Comparison of ENCODE assay signal across 16 cellular contexts in the genomic region with DNA sequence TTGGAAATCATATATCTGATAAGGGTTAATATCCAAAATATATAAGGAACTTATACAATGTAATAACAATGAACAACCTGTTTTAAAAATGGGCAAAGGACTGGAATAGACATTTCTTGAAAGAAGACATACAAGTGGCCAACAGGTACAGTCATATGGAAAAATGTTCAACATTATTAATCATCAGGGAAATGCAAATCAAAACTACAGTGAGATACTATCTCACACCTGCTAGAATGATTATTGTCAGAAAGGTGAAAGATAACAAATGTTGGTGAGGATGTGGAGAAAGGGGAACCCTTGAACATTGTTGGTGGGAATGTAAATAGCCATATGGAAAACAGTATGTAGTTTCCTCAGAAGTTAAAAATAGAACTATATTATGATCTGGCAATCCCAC. TPM values are rescaled to one million over a fixed set of nuclear protein-coding genes. Genes with fewer than 3 reads are reported as not detected.
DNase-seq lines count a peak whose midpoint lies in the region; ATAC-seq, FAIRE-seq and TF ChIP-seq lines count a peak whose summit lies in the region.
"Had no signal": no experiment of that assay in that cellular context is flagged by ENCODE, and none has a peak within 500 bp of the region (broad histone marks: within the 10 kb centered on the region; RNA-seq: fewer than 3 reads in every experiment).

No MANE protein-coding gene starts in this region.

- H2AFZ ChIP-seq in Karpas-422 (ENCODE audit: low read length) (no peak overlapping the region), keratinocyte (ENCODE audit: control insufficient read depth, low read length) (no peak overlapping the region)

- peak overlapping the region; percentile 76 for H3K4me2 ChIP-seq in Karpas-422 (ENCODE audit: low read depth, low read length, poor library complexity, severe bottlenecking)
- H3K4me2 ChIP-seq in keratinocyte (ENCODE audit: control insufficient read depth, extremely low read depth, insufficient read depth, low read depth, low read length) = no peak overlapping the region

- H3K27me3 ChIP-seq in Karpas-422 (ENCODE audit: low read length) (no peaks in the 10 kb centered on the region), keratinocyte (ENCODE audit: control insufficient read depth, extremely low read depth, insufficient read depth, low read length) (no peaks in the 10 kb centered on the region)

- H3K9me1 ChIP-seq in keratinocyte (ENCODE audit: control insufficient read depth, extremely low read depth, insufficient read depth, low read length) = no peaks in the 10 kb centered on the region

- H3K36me3 Mint-ChIP-seq in activated CD4-positive, alpha-beta T cell treated with anti-CD3 and anti-CD28 coated beads, Interleukin-2, amount 10 ng/mL, durations not matched to agents 24 days and 14 days (ENCODE audit: low read depth) = peaks cover 24% of the 10 kb centered on the region

- DNase-seq in activated CD4-positive, alpha-beta T cell treated with anti-CD3 and anti-CD28 coated beads, Interleukin-2, amount 10 ng/mL, durations not matched to agents 24 days and 14 days = no peak
- DNase-seq in activated CD4-positive, alpha-beta T cell treated with anti-CD3 and anti-CD28 coated beads, Interleukin-2, amount 50 U/mL, for 1 hour = no peak
- no peak for DNase-seq in Karpas-422
- DNase-seq in keratinocyte (ENCODE audit: low read depth, low spot score) = no peak
- DNase-seq in GDM1 (lab: John Stamatoyannopoulos, UW) = no peak
- DNase-seq in Right ventricle myocardium inferior (ENCODE audit: missing footprints) = no peak
- DNase-seq in NCI-H1417 treated with DMSO at 0.1 percent for 48 hours (lab: John Stamatoyannopoulos, UW) = no peak
- DNase-seq: activated CD4-positive, CD25-positive, alpha-beta regulatory T cell; activated gamma-delta T cell; caudate nucleus; islet precursor cell; mucosa of descending colon; NCI-H2107; posterior cingulate gyrus had no signal

- peak overlapping the region; percentile 35; the same call in 1 of the 2 replicates for H3K9ac ChIP-seq in Karpas-422 (ENCODE audit: low read length)
- no peak overlapping the region for H3K9ac ChIP-seq in keratinocyte (ENCODE audit: control insufficient read depth, extremely low read depth, insufficient read depth, low read length)

- H3K79me2 ChIP-seq in Karpas-422 (ENCODE audit: low read length) (peaks cover 95% of the 10 kb centered on the region), keratinocyte (ENCODE audit: control insufficient read depth, insufficient read depth, low read length) (peaks cover 2% of the 10 kb centered on the region)

- H3K4me3 ChIP-seq in Karpas-422 (ENCODE audit: low read length) (peak overlapping the region; percentile 51), keratinocyte (ENCODE audit: control insufficient read depth in 2 of 3, extremely low read depth in 1 of 3, insufficient read depth in 2 of 3, low read depth in 1 of 3, low read length in 3 of 3) (no peak overlapping the region)
- H3K4me3 ChIP-seq: mucosa of descending colon had no signal

- peaks cover 31% of the 10 kb centered on the region for H3K4me1 Mint-ChIP-seq in activated CD4-positive, alpha-beta T cell treated with anti-CD3 and anti-CD28 coated beads, Interleukin-2, amount 10 ng/mL, durations not matched to agents 24 days and 14 days

- H3K4me1 ChIP-seq in Karpas-422 (ENCODE audit: low read length) (peaks cover 49% of the 10 kb centered on the region), keratinocyte (ENCODE audit: control insufficient read depth, extremely low read depth, insufficient read depth, low read length) (no peaks in the 10 kb centered on the region)

- intact Hi-C loops in activated CD4-positive, alpha-beta T cell treated with anti-CD3 and anti-CD28 coated beads, Interleukin-2, amount 10 ng/mL, durations not matched to agents 24 days and 14 days (cut with micrococcal nuclease) = loop anchor here (1.0 to 5.0 kb wide), 6 partner anchors 21 to 418 kb away; partner anchors contain the start of genes CTDSPL2, EIF3J and GOLM2
- intact Hi-C loops in Right ventricle myocardium inferior (cut with DNase I) = no loop called here

- H3K9me2 ChIP-seq in Karpas-422 (replicated peaks; ENCODE audit: insufficient read depth, low read length) = no peaks in the 10 kb centered on the region

- H4K20me1 ChIP-seq in Karpas-422 (ENCODE audit: insufficient read depth, low read depth, low read length) (no peaks in the 10 kb centered on the region), keratinocyte (ENCODE audit: control insufficient read depth, extremely low read depth, insufficient read depth, low read length) (no peaks in the 10 kb centered on the region)

- peak; percentile 26 for FAIRE-seq in keratinocyte (lab: Jason Lieb, UNC)

- H3K9me3 ChIP-seq in Karpas-422 (ENCODE audit: low read length) = no peaks in the 10 kb centered on the region
- H3K9me3 ChIP-seq in keratinocyte (ENCODE audit: control insufficient read depth, low read depth, low read length) = no peaks in the 10 kb centered on the region
- H3K9me3 ChIP-seq: mucosa of descending colon had no signal

- H3K27ac Mint-ChIP-seq in activated CD4-positive, alpha-beta T cell treated with anti-CD3 and anti-CD28 coated beads, Interleukin-2, amount 10 ng/mL, durations not matched to agents 24 days and 14 days = peak overlapping the region; percentile 98
- H3K27ac Mint-ChIP-seq: type B pancreatic cell had no signal

- no peaks in the 10 kb centered on the region for H3K27me3 Mint-ChIP-seq in activated CD4-positive, alpha-beta T cell treated with anti-CD3 and anti-CD28 coated beads, Interleukin-2, amount 10 ng/mL, durations not matched to agents 24 days and 14 days
- H3K27me3 Mint-ChIP-seq: type B pancreatic cell had no signal

- H3K4me3 Mint-ChIP-seq in activated CD4-positive, alpha-beta T cell treated with anti-CD3 and anti-CD28 coated beads, Interleukin-2, amount 10 ng/mL, durations not matched to agents 24 days and 14 days = peak overlapping the region; percentile 75
- H3K4me3 Mint-ChIP-seq: type B pancreatic cell had no signal

- H3K36me3 ChIP-seq in Karpas-422 (ENCODE audit: insufficient read depth, low read length) (no peaks in the 10 kb centered on the region), keratinocyte (ENCODE audit: control insufficient read depth in 2 of 2, extremely low read depth in 1 of 2, insufficient read depth in 2 of 2, low read length in 2 of 2) (no peaks in the 10 kb centered on the region)

- H3K9me3 Mint-ChIP-seq in activated CD4-positive, alpha-beta T cell treated with anti-CD3 and anti-CD28 coated beads, Interleukin-2, amount 10 ng/mL, durations not matched to agents 24 days and 14 days = peaks cover 4% of the 10 kb centered on the region
- H3K9me3 Mint-ChIP-seq: type B pancreatic cell had no signal

- ATAC-seq in GM21526 (IDR thresholded peaks at IDR 0.05; ENCODE audit: low FRiP score, unreplicated experiment) (peak; percentile 24), Right ventricle myocardium inferior (no peak)

- no peak for TF ChIP-seq CTCF in keratinocyte (optimal IDR thresholded peaks at IDR 0.05 in 1 of 3, IDR thresholded peaks at IDR 0.05 in 1 of 3, conservative IDR thresholded peaks at IDR 0.05 in 1 of 3; ENCODE audit: extremely low read depth in 1 of 3, insufficient read depth in 2 of 3, low read length in 3 of 3)

- dilution Hi-C loops in keratinocyte (cut with MboI; ENCODE audit: extremely low pct_ligation_motif_present, low sequenced_read_pairs) = no loop called here

- H3K27ac ChIP-seq in Karpas-422 (ENCODE audit: low read length) = peak overlapping the region; percentile 80
- H3K27ac ChIP-seq in keratinocyte (ENCODE audit: control insufficient read depth, insufficient read depth, low read length) = no peak overlapping the region

RNA-seq across cellular contexts. Expression of gene GOLM2, which starts 20.4 kb away (rescaled TPM):
- total RNA-seq in activated CD4-positive, alpha-beta T cell treated with anti-CD3 and anti-CD28 coated beads, Interleukin-2, amount 10 ng/mL, durations not matched to agents 24 days and 14 days = 50.6 and 55.8 TPM in 2 replicates
- total RNA-seq in Karpas-422 (2014; rRNA removed; shearing (Covaris generic); ENCODE audit: low replicate concordance) = 103 and 109 TPM in 2 replicates
- 10.6 to 19.4 TPM (median 14.0 TPM) in 3 replicates for polyA plus RNA-seq in keratinocyte
- polyA plus RNA-seq in keratinocyte (2011; ENCODE audit: low read depth) = 75.9 TPM
- polyA plus RNA-seq in keratinocyte (2011; cell fraction: cytosol; rRNA removed) = 10.9 and 18.7 TPM in 2 replicates
- 15.8 and 16.5 TPM in 2 replicates for polyA plus RNA-seq in keratinocyte (2011; cell fraction: nucleus; rRNA removed)
- 10.5 and 17.5 TPM in 2 replicates for polyA plus RNA-seq in keratinocyte (2012; ENCODE audit: low replicate concordance)
- 6.7 to 15.4 TPM (median 7.0 TPM) in 3 replicates for polyA minus RNA-seq in keratinocyte
- polyA minus RNA-seq in keratinocyte (2011; cell fraction: cytosol; rRNA and poly(A)+ RNA removed) = 24.6 TPM
- polyA minus RNA-seq in keratinocyte (2011; cell fraction: nucleus; rRNA and poly(A)+ RNA removed) = 8.7 and 16.7 TPM in 2 replicates
- total RNA-seq in Right ventricle myocardium inferior = 31.1 TPM
